ENCODE assay signal across 1 cellular context in genomic region chr14:67971627-67972625, GRCh38.
A peak's percentile ranks its signal among the peaks of the same experiment; 100 is the strongest.
TF ChIP-seq lines count a peak whose summit lies in the region.

No MANE protein-coding gene starts in this region.

TF ChIP-seq in HEK293, 187 proteins besides CTCF, POLR2A, EP300 and RAD21 (continued from another document and continues in another):
- TF ChIP-seq ZNF792 (tag by site-specific recombination; IDR thresholded peaks at IDR 0.05) (no peak), ZNF639 (tag by site-specific recombination; IDR thresholded peaks at IDR 0.05) (no peak), KLF7 (tag by site-specific recombination; IDR thresholded peaks at IDR 0.05; ENCODE audit: borderline replicate concordance) (no peak), ZNF354C (tag by site-specific recombination; IDR thresholded peaks at IDR 0.05; ENCODE audit: borderline replicate concordance, low read depth) (no peak), ZNF560 (tag by site-specific recombination; IDR thresholded peaks at IDR 0.05; ENCODE audit: borderline replicate concordance) (no peak), ZSCAN30 (tag by site-specific recombination; IDR thresholded peaks at IDR 0.05) (no peak), REPIN1 (tag by site-specific recombination; IDR thresholded peaks at IDR 0.05; ENCODE audit: low read depth) (no peak), ZSCAN18 (tag by site-specific recombination; IDR thresholded peaks at IDR 0.05) (no peak), ZNF112 (tag by site-specific recombination; IDR thresholded peaks at IDR 0.05) (no peak), BCL11B (tag by site-specific recombination; IDR thresholded peaks at IDR 0.05; ENCODE audit: low read depth) (no peak), ZNF558 (tag by site-specific recombination; IDR thresholded peaks at IDR 0.05) (no peak), ZNF292 (tag by site-specific recombination; IDR thresholded peaks at IDR 0.05; ENCODE audit: borderline replicate concordance, low read depth) (no peak), ZNF843 (tag by site-specific recombination; IDR thresholded peaks at IDR 0.05) (no peak; the same call in 1 of the 2 replicates), ZNF302 (tag by site-specific recombination; IDR thresholded peaks at IDR 0.05; ENCODE audit: low read depth) (no peak), ZNF670 (tag by site-specific recombination; IDR thresholded peaks at IDR 0.05; ENCODE audit: low read depth) (no peak), ZNF76 (tag by site-specific recombination; IDR thresholded peaks at IDR 0.05; ENCODE audit: borderline replicate concordance, low read depth) (no peak), HOXA7 (CRISPR knock-in tag; IDR thresholded peaks at IDR 0.05; ENCODE audit: borderline replicate concordance) (no peak), ZBTB21 (tag by site-specific recombination; IDR thresholded peaks at IDR 0.05) (no peak), ZBTB11 (tag by site-specific recombination; conservative IDR thresholded peaks at IDR 0.05; ENCODE audit: low read depth) (no peak), ZNF549 (tag by site-specific recombination; IDR thresholded peaks at IDR 0.05) (no peak), HOXC10 (CRISPR knock-in tag; IDR thresholded peaks at IDR 0.05) (no peak), ZNF221 (tag by site-specific recombination; IDR thresholded peaks at IDR 0.05; ENCODE audit: borderline replicate concordance) (no peak), ZNF214 (tag by site-specific recombination; IDR thresholded peaks at IDR 0.05; ENCODE audit: borderline replicate concordance) (no peak), PRDM6 (tag by site-specific recombination; IDR thresholded peaks at IDR 0.05) (peak; percentile 83), KLF10 (tag by site-specific recombination; IDR thresholded peaks at IDR 0.05) (peak; percentile 45), ZXDB (tag by site-specific recombination; IDR thresholded peaks at IDR 0.05) (no peak), ATF2 (tag by site-specific recombination; IDR thresholded peaks at IDR 0.05; ENCODE audit: low read depth) (no peak), ZNF184 (tag by site-specific recombination; IDR thresholded peaks at IDR 0.05) (no peak), ZNF530 (tag by site-specific recombination; IDR thresholded peaks at IDR 0.05; ENCODE audit: low read depth) (no peak), OSR2 (tag by site-specific recombination; IDR thresholded peaks at IDR 0.05) (peak; percentile 98), GLIS2 (tag by site-specific recombination; IDR thresholded peaks at IDR 0.05) (no peak), ZNF391 (tag by site-specific recombination; IDR thresholded peaks at IDR 0.05; ENCODE audit: borderline replicate concordance, low read depth) (no peak), ZNF341 (tag by site-specific recombination; IDR thresholded peaks at IDR 0.05; ENCODE audit: low read depth) (no peak), PRDM4 (tag by site-specific recombination; IDR thresholded peaks at IDR 0.05) (no peak), ZNF555 (tag by site-specific recombination; conservative IDR thresholded peaks at IDR 0.05) (no peak), ZNF433 (tag by site-specific recombination; IDR thresholded peaks at IDR 0.05; ENCODE audit: low read depth) (no peak), SP3 (tag by site-specific recombination; IDR thresholded peaks at IDR 0.05) (no peak), INSM2 (tag by site-specific recombination; IDR thresholded peaks at IDR 0.05) (0 out of 2 replicates have a peak, but pooled peaks have one; percentile 12), ZNF658 (tag by site-specific recombination; IDR thresholded peaks at IDR 0.05) (no peak), ZFP41 (tag by site-specific recombination; IDR thresholded peaks at IDR 0.05; ENCODE audit: borderline replicate concordance) (no peak), ZBTB6 (tag by site-specific recombination; IDR thresholded peaks at IDR 0.05) (no peak), ZNF274 (IDR thresholded peaks at IDR 0.05; ENCODE audit: low read length) (no peak), ZNF274 (tag by site-specific recombination; IDR thresholded peaks at IDR 0.05; ENCODE audit: borderline replicate concordance) (no peak), ZNF600 (tag by site-specific recombination; IDR thresholded peaks at IDR 0.05) (no peak), ZNF571 (tag by site-specific recombination; IDR thresholded peaks at IDR 0.05) (no peak), ZSCAN16 (tag by site-specific recombination; IDR thresholded peaks at IDR 0.05) (no peak), PBX3 (CRISPR knock-in tag; IDR thresholded peaks at IDR 0.05) (no peak)
